Comparison of ENCODE assay signal across 8 cellular contexts in the genomic region with DNA sequence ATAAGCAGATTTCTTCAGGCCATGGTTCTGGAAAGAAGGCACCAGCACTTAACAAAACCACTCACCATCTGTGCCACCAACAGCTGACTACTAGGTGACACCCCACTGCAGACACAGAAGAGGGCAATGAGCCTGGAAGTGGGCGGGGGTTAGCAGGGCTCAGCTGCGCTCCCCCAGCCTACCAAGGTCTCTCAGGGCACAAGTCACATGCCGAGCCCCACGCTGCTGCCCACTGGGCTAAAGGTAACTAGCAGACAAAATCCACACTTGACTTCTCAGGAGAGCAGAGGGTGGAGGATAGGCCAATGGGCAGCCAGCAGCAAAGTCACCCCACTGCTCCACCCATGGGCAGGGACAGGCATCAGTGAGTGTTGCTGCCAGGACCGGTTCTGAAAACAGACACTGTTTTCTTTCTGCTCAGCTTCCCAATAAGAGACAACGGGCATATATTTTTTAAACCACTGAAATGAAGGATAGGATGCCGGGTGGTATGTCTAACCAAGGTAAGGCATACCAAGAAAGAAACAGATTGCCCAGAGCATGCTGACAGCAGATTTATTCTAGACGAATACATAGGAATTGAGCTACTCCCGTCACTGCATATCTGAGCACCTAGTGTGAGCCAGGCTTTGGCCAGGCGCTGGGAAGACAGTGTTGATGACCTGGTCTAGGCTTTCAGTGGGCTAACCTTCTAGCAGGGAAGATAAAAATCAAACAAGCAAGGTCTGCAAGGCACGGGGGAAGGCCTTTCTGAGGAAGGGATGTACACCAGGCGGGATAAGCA. TPM values are rescaled to one million over a fixed set of nuclear protein-coding genes. Genes with fewer than 3 reads are reported as not detected.
DNase-seq lines count a peak whose midpoint lies in the region; ATAC-seq and TF ChIP-seq lines count a peak whose summit lies in the region.

No MANE protein-coding gene starts in this region.

- peaks cover 27% of the 10 kb centered on the region for H3K4me1 Mint-ChIP-seq in stimulated activated effector memory CD8-positive, alpha-beta T cell treated with anti-CD3 and anti-CD28 coated beads, Interleukin-12 subunit alpha, Interleukin-12 subunit beta, amount 100 ng/mL, for 72 hours
- peaks cover 24% of the 10 kb centered on the region for H3K4me1 Mint-ChIP-seq in activated CD4-positive, alpha-beta T cell treated with anti-CD3 and anti-CD28 coated beads, Interleukin-2, amount 10 ng/mL, durations not matched to agents 24 days and 14 days

- intact Hi-C loops in activated CD4-positive, alpha-beta T cell treated with anti-CD3 and anti-CD28 coated beads, Interleukin-2, amount 10 ng/mL, durations not matched to agents 24 days and 14 days (cut with micrococcal nuclease) = no loop called here

- H3K27me3 ChIP-seq in cardiac muscle cell (no peaks in the 10 kb centered on the region), brain microvascular endothelial cell (replicated peaks) (no peaks in the 10 kb centered on the region)

- H3K4me3 ChIP-seq in cardiac muscle cell (no peak overlapping the region), brain microvascular endothelial cell (ENCODE audit: low read depth, low read length) (no peak overlapping the region)

- H3K9me3 Mint-ChIP-seq in stimulated activated effector memory CD8-positive, alpha-beta T cell treated with anti-CD3 and anti-CD28 coated beads, Interleukin-12 subunit alpha, Interleukin-12 subunit beta, amount 100 ng/mL, for 72 hours = no peaks in the 10 kb centered on the region
- no peaks in the 10 kb centered on the region for H3K9me3 Mint-ChIP-seq in activated CD4-positive, alpha-beta T cell treated with anti-CD3 and anti-CD28 coated beads, Interleukin-2, amount 10 ng/mL, durations not matched to agents 24 days and 14 days

- H3K27ac ChIP-seq in cardiac muscle cell (peak overlapping the region; percentile 60), brain microvascular endothelial cell (no peak overlapping the region)

- DNase-seq in OCI-M1 (lab: John Stamatoyannopoulos, UW) (peak; percentile 42), cardiac muscle cell (ENCODE audit: low read depth in 1 of 2, low spot score in 1 of 2) (no peak), brain microvascular endothelial cell (no peak), T-helper 2 cell (no peak)
- no peak for DNase-seq in stimulated activated effector memory CD8-positive, alpha-beta T cell treated with anti-CD3 and anti-CD28 coated beads, Interleukin-12 subunit alpha, Interleukin-12 subunit beta, amount 100 ng/mL, for 72 hours (ENCODE audit: low spot score in 2 of 2)
- DNase-seq in activated CD4-positive, alpha-beta T cell treated with anti-CD3 and anti-CD28 coated beads, Interleukin-2, amount 10 ng/mL, durations not matched to agents 24 days and 14 days = no peak

- no peaks in the 10 kb centered on the region for H3K36me3 Mint-ChIP-seq in stimulated activated effector memory CD8-positive, alpha-beta T cell treated with anti-CD3 and anti-CD28 coated beads, Interleukin-12 subunit alpha, Interleukin-12 subunit beta, amount 100 ng/mL, for 72 hours
- H3K36me3 Mint-ChIP-seq in activated CD4-positive, alpha-beta T cell treated with anti-CD3 and anti-CD28 coated beads, Interleukin-2, amount 10 ng/mL, durations not matched to agents 24 days and 14 days (ENCODE audit: low read depth) = peaks cover 10% of the 10 kb centered on the region

- no peaks in the 10 kb centered on the region for H3K27me3 Mint-ChIP-seq in activated CD4-positive, alpha-beta T cell treated with anti-CD3 and anti-CD28 coated beads, Interleukin-2, amount 10 ng/mL, durations not matched to agents 24 days and 14 days

- H3K36me3 ChIP-seq in cardiac muscle cell = no peaks in the 10 kb centered on the region
- H3K36me3 ChIP-seq in brain microvascular endothelial cell (replicated peaks) = no peaks in the 10 kb centered on the region

- H3K4me3 Mint-ChIP-seq in stimulated activated effector memory CD8-positive, alpha-beta T cell treated with anti-CD3 and anti-CD28 coated beads, Interleukin-12 subunit alpha, Interleukin-12 subunit beta, amount 100 ng/mL, for 72 hours = no peak overlapping the region
- H3K4me3 Mint-ChIP-seq in activated CD4-positive, alpha-beta T cell treated with anti-CD3 and anti-CD28 coated beads, Interleukin-2, amount 10 ng/mL, durations not matched to agents 24 days and 14 days = no peak overlapping the region

- H3K27ac Mint-ChIP-seq in stimulated activated effector memory CD8-positive, alpha-beta T cell treated with anti-CD3 and anti-CD28 coated beads, Interleukin-12 subunit alpha, Interleukin-12 subunit beta, amount 100 ng/mL, for 72 hours = no peak overlapping the region
- no peak overlapping the region for H3K27ac Mint-ChIP-seq in activated CD4-positive, alpha-beta T cell treated with anti-CD3 and anti-CD28 coated beads, Interleukin-2, amount 10 ng/mL, durations not matched to agents 24 days and 14 days

- peaks cover 39% of the 10 kb centered on the region for H3K4me1 ChIP-seq in cardiac muscle cell (ENCODE audit: low read depth)

- in situ Hi-C loops in brain microvascular endothelial cell (cut with HindIII; ENCODE audit: low pct_ligation_motif_present, low sequenced_read_pairs) = no loop called here

- TF ChIP-seq CTCF in GM12872 (IDR thresholded peaks at IDR 0.05; ENCODE audit: insufficient read depth, low read depth, low read length) = 0 out of 3 replicates have a peak, but pooled peaks have one; percentile 2
- no peak for TF ChIP-seq CTCF in cardiac muscle cell (IDR thresholded peaks at IDR 0.05; ENCODE audit: low read depth, low read length)
- no peak for TF ChIP-seq CTCF in brain microvascular endothelial cell (IDR thresholded peaks at IDR 0.05; ENCODE audit: low read depth, low read length, missing control alignments)

- ATAC-seq in HG02610 (IDR thresholded peaks at IDR 0.05; ENCODE audit: unreplicated experiment) = peak; percentile 63
- ATAC-seq in stimulated activated effector memory CD8-positive, alpha-beta T cell treated with anti-CD3 and anti-CD28 coated beads, Interleukin-12 subunit alpha, Interleukin-12 subunit beta, amount 100 ng/mL, for 72 hours = peak; percentile 48

- H3K9me3 ChIP-seq in cardiac muscle cell (ENCODE audit: low read depth) = no peaks in the 10 kb centered on the region

RNA-seq across cellular contexts. Expression of a gene that starts 20.1 kb away (rescaled TPM):
- 66.4 and 69.7 TPM in 2 replicates for total RNA-seq in cardiac muscle cell
- 74.8 and 76.6 TPM in 2 replicates for polyA plus RNA-seq in cardiac muscle cell
- 38.3 and 41.7 TPM in 2 replicates for total RNA-seq in activated CD4-positive, alpha-beta T cell treated with anti-CD3 and anti-CD28 coated beads, Interleukin-2, amount 10 ng/mL, durations not matched to agents 24 days and 14 days
